24 cellular contexts compared by ENCODE assay signal in genomic region chr11:29005401-29005980, GRCh38.
DNase-seq lines count a peak whose midpoint lies in the region; TF ChIP-seq lines count a peak whose summit lies in the region.
"Had no signal": no experiment of that assay in that cellular context is flagged by ENCODE, and none has a peak within 500 bp of the region (broad histone marks: within the 10 kb centered on the region; RNA-seq: fewer than 3 reads in every experiment).

No MANE protein-coding gene starts in this region.

- H3K27me3 Mint-ChIP-seq in Caco-2 (ENCODE audit: insufficient read depth, unreplicated experiment), result no peaks in the 10 kb centered on the region
- no peaks in the 10 kb centered on the region for H3K27me3 Mint-ChIP-seq in HFFc6 (ENCODE audit: insufficient read depth)
- H3K27me3 Mint-ChIP-seq: CD4-positive, alpha-beta memory T cell; central memory CD8-positive, alpha-beta T cell; effector memory CD8-positive, alpha-beta T cell; stimulated activated memory B cell treated with anti-CD40 and anti-IgM and Interleukin-4, amounts not matched to agents 10 μg/mL and 1 μg/mL and 100 μg/mL, for 72 hours; T-helper 17 cell had no signal

- no peak overlapping the region for H3K4me3 Mint-ChIP-seq in Caco-2 (ENCODE audit: unreplicated experiment)
- H3K4me3 Mint-ChIP-seq in HFFc6, result peak overlapping the region; percentile 52; the same call in 1 of the 2 replicates
- H3K4me3 Mint-ChIP-seq: CD4-positive, alpha-beta memory T cell; central memory CD8-positive, alpha-beta T cell; effector memory CD8-positive, alpha-beta T cell; stimulated activated memory B cell treated with anti-CD40 and anti-IgM and Interleukin-4, amounts not matched to agents 10 μg/mL and 1 μg/mL and 100 μg/mL, for 72 hours; T-helper 17 cell had no signal

- H3K9me3 Mint-ChIP-seq in Caco-2 (ENCODE audit: unreplicated experiment) (no peaks in the 10 kb centered on the region), HFFc6 (no peaks in the 10 kb centered on the region)

- H3K36me3 Mint-ChIP-seq in Caco-2 (ENCODE audit: insufficient read depth, unreplicated experiment), result no peaks in the 10 kb centered on the region
- peaks cover 6% of the 10 kb centered on the region for H3K36me3 Mint-ChIP-seq in HFFc6 (ENCODE audit: low read depth)
- H3K36me3 Mint-ChIP-seq: activated naive CD4-positive, alpha-beta T cell treated with anti-CD3 and anti-CD28 coated beads, Interleukin-2, amount 50 U/mL, for 72 hours; CD4-positive, alpha-beta memory T cell; stimulated activated memory B cell treated with anti-CD40 and anti-IgM and Interleukin-4, amounts not matched to agents 10 μg/mL and 1 μg/mL and 100 μg/mL, for 72 hours had no signal

- no TSS peak for BruUV-seq in Caco-2 (replicated peaks; lab: Mats Ljungman, UMichigan)

- CTCF ChIA-PET in Caco-2 (lab: Charles Lee), result no interaction called here

- no peak overlapping the region for H3K27ac Mint-ChIP-seq in Caco-2 (ENCODE audit: unreplicated experiment)
- peak overlapping the region; percentile 22; the same call in 1 of the 2 replicates for H3K27ac Mint-ChIP-seq in HFFc6
- H3K27ac Mint-ChIP-seq: activated naive CD4-positive, alpha-beta T cell treated with anti-CD3 and anti-CD28 coated beads, Interleukin-2, amount 50 U/mL, for 72 hours; CD4-positive, alpha-beta memory T cell; effector memory CD8-positive, alpha-beta T cell; stimulated activated memory B cell treated with anti-CD40 and anti-IgM and Interleukin-4, amounts not matched to agents 10 μg/mL and 1 μg/mL and 100 μg/mL, for 72 hours; T-helper 17 cell had no signal

- no peaks in the 10 kb centered on the region; the same call in 1 of the 2 replicates for H3K27me3 ChIP-seq in Caco-2 (replicated peaks; ENCODE audit: control insufficient read depth, insufficient read depth, low read length)
- no peaks in the 10 kb centered on the region for H3K27me3 ChIP-seq in SJCRH30
- no peaks in the 10 kb centered on the region for H3K27me3 ChIP-seq in iPS DF 6.9 (ENCODE audit: control insufficient read depth, insufficient read depth, low read length)
- H3K27me3 ChIP-seq: ascending aorta, suprapubic skin had no signal

- peak in 1 of 2 experiments; percentile 7 for TF ChIP-seq CTCF in Caco-2 (IDR thresholded peaks at IDR 0.05; ENCODE audit: insufficient read depth in 1 of 2, low read depth in 1 of 2, low read length in 1 of 2, severe bottlenecking in 1 of 2, unreplicated experiment in 1 of 2)
- peak; percentile 37 for TF ChIP-seq CTCF in HFFc6 (IDR thresholded peaks at IDR 0.05)

- POLR2A ChIA-PET in Caco-2 (lab: Charles Lee), result no interaction called here

- H3K4me1 Mint-ChIP-seq in Caco-2 (ENCODE audit: low read depth, unreplicated experiment) (no peaks in the 10 kb centered on the region), HFFc6 (ENCODE audit: low read depth) (peaks cover 65% of the 10 kb centered on the region)
- H3K4me1 Mint-ChIP-seq: CD4-positive, alpha-beta memory T cell; central memory CD8-positive, alpha-beta T cell; stimulated activated memory B cell treated with anti-CD40 and anti-IgM and Interleukin-4, amounts not matched to agents 10 μg/mL and 1 μg/mL and 100 μg/mL, for 72 hours; T-helper 17 cell had no signal

- WGBS in iPS DF 6.9 (ENCODE audit: insufficient coverage, insufficient read length), result no CpG with 5 or more reads among the region's 4 CpGs

- intact Hi-C loops in Caco-2 (cut with micrococcal nuclease; ENCODE audit: unreplicated experiment), result loop anchor here (5.0 kb wide), 1 partner anchor 1308 kb away; no protein-coding TSS in a partner anchor

- H3K9me3 ChIP-seq in Caco-2, result no peaks in the 10 kb centered on the region
- H3K9me3 ChIP-seq in SJCRH30 (replicated peaks), result no peaks in the 10 kb centered on the region
- no peaks in the 10 kb centered on the region for H3K9me3 ChIP-seq in iPS DF 6.9 (ENCODE audit: control insufficient read depth, insufficient read depth, low read length)
- H3K9me3 ChIP-seq: ascending aorta, suprapubic skin had no signal

- H3K4me3 ChIP-seq in Caco-2 (ENCODE audit: low read depth, low read length), result no peak overlapping the region
- no peak overlapping the region for H3K4me3 ChIP-seq in SJCRH30
- no peak overlapping the region for H3K4me3 ChIP-seq in iPS DF 6.9 (ENCODE audit: low read length)
- H3K4me3 ChIP-seq: ascending aorta, K562, SK-N-MC, skin epidermis, suprapubic skin had no signal

- DNase-seq in Caco-2 (peak; percentile 17 to 26), HFFc6 (no peak), SJCRH30 (peak; percentile 2 to 16), iPS DF 6.9 (ENCODE audit: low read depth, low spot score) (peak; percentile 4), HuH-7 (ENCODE audit: low spot score) (no peak), cerebellum (ENCODE audit: low spot score) (no peak), NCI-H2196 treated with DMSO at 0.1 percent for 48 hours (lab: John Stamatoyannopoulos, UW; ENCODE audit: unreplicated experiment) (no peak)
- DNase-seq: activated CD4-positive, alpha-beta T cell treated with anti-CD3 and anti-CD28 coated beads, Interleukin-2, amount 50 U/mL, for 1 hour; CD4-positive, alpha-beta memory T cell; DMS79 treated with DMSO at 0.1 percent for 48 hours; effector memory CD8-positive, alpha-beta T cell; MV-4-11; NCI-H187; NCI-H226; NK-92 treated with Interleukin-12 subunit alpha and Interleukin-12 subunit beta, amount 100 ng/mL, for 24 hours; T-helper 17 cell had no signal

- H3K36me3 ChIP-seq in Caco-2 (ENCODE audit: control insufficient read depth, insufficient read depth, low read length), result no peaks in the 10 kb centered on the region
- no peaks in the 10 kb centered on the region for H3K36me3 ChIP-seq in SJCRH30
- H3K36me3 ChIP-seq in iPS DF 6.9 (ENCODE audit: control insufficient read depth, insufficient read depth, low read length), result no peaks in the 10 kb centered on the region
- H3K36me3 ChIP-seq: ascending aorta, suprapubic skin had no signal

- H3K27ac ChIP-seq in SJCRH30 (no peak overlapping the region), iPS DF 6.9 (ENCODE audit: low read length) (no peak overlapping the region)
- H3K27ac ChIP-seq: ascending aorta, SK-N-MC, skin epidermis, suprapubic skin had no signal

- H3K4me1 ChIP-seq in Caco-2 (no peaks in the 10 kb centered on the region), SJCRH30 (no peaks in the 10 kb centered on the region), iPS DF 6.9 (ENCODE audit: control insufficient read depth, insufficient read depth, low read length) (no peaks in the 10 kb centered on the region)
- H3K4me1 ChIP-seq: ascending aorta, suprapubic skin had no signal

Comparison
In these comparisons a context has a peak if more than half of its experiments do, and no peak if none do; other contexts are left out.
1. DNase-seq: peak in Caco-2 (2 of 2), SJCRH30 (2 of 2) and iPS DF 6.9 (single experiment); none in HFFc6 (single experiment), HuH-7 (single experiment), cerebellum (single experiment) and NCI-H2196 treated with DMSO at 0.1 percent for 48 hours (single experiment).